8 cellular contexts compared by ENCODE assay signal in the genomic region with DNA sequence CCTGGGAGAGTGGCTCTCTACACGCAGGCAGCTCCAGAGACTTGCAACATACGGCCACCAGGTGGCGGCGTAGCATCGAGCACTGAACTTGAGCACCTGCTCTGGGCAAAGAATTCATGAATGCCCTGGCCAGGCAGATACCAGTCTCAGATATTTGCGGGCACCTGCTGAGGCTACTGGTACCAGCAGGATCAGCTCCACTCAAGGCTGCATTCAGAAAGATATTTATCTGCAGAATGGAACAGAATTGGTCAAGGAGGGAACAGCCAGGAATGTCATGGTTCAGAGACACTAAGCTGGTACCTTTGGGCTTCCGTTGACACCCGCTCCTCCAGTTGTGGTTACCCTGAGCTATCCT. TPM values are rescaled to one million over a fixed set of nuclear protein-coding genes. Genes with fewer than 3 reads are reported as not detected.
DNase-seq lines count a peak whose midpoint lies in the region; ATAC-seq and TF ChIP-seq lines count a peak whose summit lies in the region.

No MANE protein-coding gene starts in this region.

- CTCF ChIA-PET in BJ (lab: Yijun Ruan, JAX) (interaction anchor here (0.6 to 29.2 kb wide), 41 partner anchors 9 to 1032 kb away, joined by 3 to 716 read pairs (median 5); partner anchors contain the start of genes CCDC86, MS4A10, MS4A15 and PRPF19), IMR-90 (lab: Yijun Ruan, JAX) (interaction anchor here (0.5 to 4.9 kb wide), 16 partner anchors 9 to 1883 kb away, joined by 3 to 86 read pairs (median 5); no protein-coding TSS in a partner anchor)

- H3K36me3 ChIP-seq in BJ (ENCODE audit: control insufficient read depth, insufficient read depth, low read length) = no peaks in the 10 kb centered on the region
- H3K36me3 ChIP-seq in IMR-90 (ENCODE audit: control insufficient read depth, insufficient read depth, low read length) = no peaks in the 10 kb centered on the region
- no peaks in the 10 kb centered on the region for H3K36me3 ChIP-seq in esophagus muscularis mucosa

- TF ChIP-seq RAD21 in IMR-90 (IDR thresholded peaks at IDR 0.05; ENCODE audit: low read length) = peak; percentile 96

- DNase-seq in BJ (ENCODE audit: low read depth) = no peak
- peak; percentile 85 for DNase-seq in GM19240 (ENCODE audit: insufficient read length, low spot score)
- DNase-seq in IMR-90 = peak; percentile 68
- peak; percentile 85 for DNase-seq in OCI-M1 (lab: John Stamatoyannopoulos, UW)
- peak; percentile 70 for DNase-seq in activated T-cell treated with anti-CD3 and anti-CD28 coated beads for 48 hours (ENCODE audit: low read depth)
- DNase-seq in esophagus muscularis mucosa (ENCODE audit: extremely low spot score) = peak; percentile 96
- DNase-seq in natural killer cell treated with Interleukin-12 subunit alpha and Interleukin-12 subunit beta and Interleukin-15 and Interleukin-18, amount 100 ng/mL, for 72 hours (ENCODE audit: low spot score) = peak; percentile 78
- peak; percentile 65 for DNase-seq in stimulated activated naive B cell treated with anti-CD40 and anti-IgM and Interleukin-4, amounts not matched to agents 10 μg/mL and 1 μg/mL and 100 μg/mL, for 72 hours

- no peaks in the 10 kb centered on the region for H3K9me3 Mint-ChIP-seq in natural killer cell treated with Interleukin-12 subunit alpha and Interleukin-12 subunit beta and Interleukin-15 and Interleukin-18, amount 100 ng/mL, for 72 hours
- H3K9me3 Mint-ChIP-seq in stimulated activated naive B cell treated with anti-CD40 and anti-IgM and Interleukin-4, amounts not matched to agents 10 μg/mL and 1 μg/mL and 100 μg/mL, for 72 hours = no peaks in the 10 kb centered on the region

- H4K5ac ChIP-seq in IMR-90 (ENCODE audit: low read depth, low read length) = no peak overlapping the region

- H2AFZ ChIP-seq in IMR-90 (replicated peaks; ENCODE audit: low read length, poor library complexity) = peak overlapping the region; percentile 47

- TF ChIP-seq POLR2A in IMR-90 (IDR thresholded peaks at IDR 0.05; ENCODE audit: low read depth, low read length) = 0 out of 2 replicates have a peak, but pooled peaks have one; percentile 28
- TF ChIP-seq POLR2A in esophagus muscularis mucosa (IDR thresholded peaks at IDR 0.05; ENCODE audit: low read depth) = no peak

- TF ChIP-seq CTCF in BJ (IDR thresholded peaks at IDR 0.05; ENCODE audit: insufficient read depth, low read depth, low read length) (peak; percentile 90), IMR-90 (conservative IDR thresholded peaks at IDR 0.05; ENCODE audit: low read depth, low read length) (peak; percentile 94), esophagus muscularis mucosa (IDR thresholded peaks at IDR 0.05) (peak; percentile 87 to 95 (median 93))

- H3K27ac Mint-ChIP-seq in natural killer cell treated with Interleukin-12 subunit alpha and Interleukin-12 subunit beta and Interleukin-15 and Interleukin-18, amount 100 ng/mL, for 72 hours = no peak overlapping the region
- H3K27ac Mint-ChIP-seq in stimulated activated naive B cell treated with anti-CD40 and anti-IgM and Interleukin-4, amounts not matched to agents 10 μg/mL and 1 μg/mL and 100 μg/mL, for 72 hours = no peak overlapping the region

- no peak overlapping the region for H3K14ac ChIP-seq in IMR-90 (replicated peaks; ENCODE audit: low read depth, low read length)

- H3K79me1 ChIP-seq in IMR-90 (ENCODE audit: low read depth in 1 of 2, low read length in 2 of 2) = no peaks in the 10 kb centered on the region

- H3K18ac ChIP-seq in IMR-90 (ENCODE audit: low read depth, low read length) = no peak overlapping the region

- BruUV-seq in IMR-90 (replicated peaks; lab: Mats Ljungman, UMichigan) = no TSS peak

- H3K4me1 Mint-ChIP-seq in natural killer cell treated with Interleukin-12 subunit alpha and Interleukin-12 subunit beta and Interleukin-15 and Interleukin-18, amount 100 ng/mL, for 72 hours (ENCODE audit: low read depth in 2 of 2) = peaks cover 0 to 7% of the 10 kb centered on the region in 2 donors
- H3K4me1 Mint-ChIP-seq in stimulated activated naive B cell treated with anti-CD40 and anti-IgM and Interleukin-4, amounts not matched to agents 10 μg/mL and 1 μg/mL and 100 μg/mL, for 72 hours = peaks cover 12 to 22% of the 10 kb centered on the region in 2 donors

- H3K27ac ChIP-seq in IMR-90 (ENCODE audit: insufficient read depth, low read length) (no peak overlapping the region), esophagus muscularis mucosa (replicated peaks in 1 of 4) (no peak overlapping the region)

- no peak overlapping the region for H4K91ac ChIP-seq in IMR-90 (ENCODE audit: insufficient read depth, low read depth, low read length)

- H4K8ac ChIP-seq in IMR-90 (ENCODE audit: low read depth in 2 of 2, low read length in 2 of 2) = no peak overlapping the region

- no peak overlapping the region for H2AK5ac ChIP-seq in IMR-90 (ENCODE audit: low read depth, low read length)

- intact Hi-C loops in IMR-90 (cut with micrococcal nuclease) (loop anchor here (1.0 to 5.0 kb wide), 7 partner anchors 56 to 356 kb away; no protein-coding TSS in a partner anchor), esophagus muscularis mucosa (cut with DNase I) (loop anchor here (5.0 to 10.0 kb wide), 3 partner anchors 66 to 356 kb away; partner anchors contain the start of gene VPS37C)

- peak overlapping the region; percentile 48 for H3K4me3 Mint-ChIP-seq in natural killer cell treated with Interleukin-12 subunit alpha and Interleukin-12 subunit beta and Interleukin-15 and Interleukin-18, amount 100 ng/mL, for 72 hours
- H3K4me3 Mint-ChIP-seq in stimulated activated naive B cell treated with anti-CD40 and anti-IgM and Interleukin-4, amounts not matched to agents 10 μg/mL and 1 μg/mL and 100 μg/mL, for 72 hours = no peak overlapping the region

- no peak overlapping the region for H3K23ac ChIP-seq in IMR-90 (ENCODE audit: low read depth, low read length)

- no peaks in the 10 kb centered on the region for H4K20me1 ChIP-seq in IMR-90 (ENCODE audit: insufficient read depth, low read length)

- H3K4me2 ChIP-seq in IMR-90 (ENCODE audit: low read depth, low read length) = no peak overlapping the region

- POLR2A ChIA-PET in BJ (lab: Charles Lee) (no interaction called here), IMR-90 (lab: Charles Lee; ENCODE audit: unreplicated experiment) (interaction anchor here (1.4 kb wide), 1 partner anchor 56 kb away, joined by 4 read pairs; no protein-coding TSS in a partner anchor)

- no peak for TF ChIP-seq EP300 in esophagus muscularis mucosa (IDR thresholded peaks at IDR 0.05)

- H2BK15ac ChIP-seq in IMR-90 (ENCODE audit: low read depth, low read length) = no peak overlapping the region

- no peak overlapping the region for H2BK20ac ChIP-seq in IMR-90 (ENCODE audit: low read depth, low read length)

- in situ Hi-C loops in IMR-90 (cut with MboI; ENCODE audit: low sequenced_read_pairs) = no loop called here

- H2AK9ac ChIP-seq in IMR-90 (replicated peaks; ENCODE audit: low read depth, low read length, poor library complexity) = peak overlapping the region; percentile 12

- peak; percentile 97 for ATAC-seq in IMR-90 (ENCODE audit: low read depth)
- peak; percentile 75 to 78 for ATAC-seq in natural killer cell treated with Interleukin-12 subunit alpha and Interleukin-12 subunit beta and Interleukin-15 and Interleukin-18, amount 100 ng/mL, for 72 hours
- ATAC-seq in stimulated activated naive B cell treated with anti-CD40 and anti-IgM and Interleukin-4, amounts not matched to agents 10 μg/mL and 1 μg/mL and 100 μg/mL, for 72 hours (replicated peaks) = peak; percentile 93

- H3K56ac ChIP-seq in IMR-90 (ENCODE audit: extremely low read depth, insufficient read depth, low read length) = no peak overlapping the region

- no peak overlapping the region for H2BK5ac ChIP-seq in IMR-90 (ENCODE audit: low read depth, low read length, poor library complexity, severe bottlenecking)

- H3K36me3 Mint-ChIP-seq in natural killer cell treated with Interleukin-12 subunit alpha and Interleukin-12 subunit beta and Interleukin-15 and Interleukin-18, amount 100 ng/mL, for 72 hours = no peaks in the 10 kb centered on the region
- H3K36me3 Mint-ChIP-seq in stimulated activated naive B cell treated with anti-CD40 and anti-IgM and Interleukin-4, amounts not matched to agents 10 μg/mL and 1 μg/mL and 100 μg/mL, for 72 hours = no peaks in the 10 kb centered on the region

- dilution Hi-C loops in IMR-90 (cut with HindIII; ENCODE audit: low sequenced_read_pairs, unreplicated experiment) = no loop called here

- 19% methylated on average over 8 of the region's 8 CpGs; no CpG with 5 or more reads in 1 of the 2 experiments for WGBS in IMR-90 (ENCODE audit: extremely low coverage in 2 of 2, insufficient read length in 1 of 2), 2 experiments
- WGBS in esophagus muscularis mucosa = 3% methylated on average over 6 of the region's 8 CpGs

- H3K4me1 ChIP-seq in IMR-90 (ENCODE audit: control insufficient read depth, insufficient read depth, low read length) (no peaks in the 10 kb centered on the region), esophagus muscularis mucosa (peaks cover 0 to 3% (median 0%) of the 10 kb centered on the region in 4 donors)

- H3K27me3 ChIP-seq in BJ (ENCODE audit: control insufficient read depth, insufficient read depth, low read length) = peaks cover 7% of the 10 kb centered on the region; the same call in 1 of the 2 replicates
- H3K27me3 ChIP-seq in IMR-90 (ENCODE audit: control insufficient read depth, insufficient read depth, low read length) = peaks cover 36% of the 10 kb centered on the region
- peaks cover 0 to 7% (median 0%) of the 10 kb centered on the region in 4 donors for H3K27me3 ChIP-seq in esophagus muscularis mucosa

- H3K4ac ChIP-seq in IMR-90 (ENCODE audit: low read depth, low read length) = no peak overlapping the region

- no peaks in the 10 kb centered on the region for H3K9me1 ChIP-seq in IMR-90 (ENCODE audit: insufficient read depth, low read length)

- H3K9ac ChIP-seq in IMR-90 (ENCODE audit: low read depth, low read length) = no peak overlapping the region

- H3K9me3 ChIP-seq in IMR-90 (ENCODE audit: control insufficient read depth, insufficient read depth, low read length) (no peaks in the 10 kb centered on the region), esophagus muscularis mucosa (no peaks in the 10 kb centered on the region)

- no peak overlapping the region for H2BK120ac ChIP-seq in IMR-90 (ENCODE audit: low read depth, low read length)

- H3K4me3 ChIP-seq in BJ (ENCODE audit: low read depth, low read length) (no peak overlapping the region), IMR-90 (ENCODE audit: insufficient read depth, low read depth, low read length) (no peak overlapping the region), esophagus muscularis mucosa (no peak overlapping the region)

- H3K27me3 Mint-ChIP-seq in natural killer cell treated with Interleukin-12 subunit alpha and Interleukin-12 subunit beta and Interleukin-15 and Interleukin-18, amount 100 ng/mL, for 72 hours = peaks cover 11 to 16% of the 10 kb centered on the region in 2 donors
- peaks cover 4 to 19% of the 10 kb centered on the region in 2 donors for H3K27me3 Mint-ChIP-seq in stimulated activated naive B cell treated with anti-CD40 and anti-IgM and Interleukin-4, amounts not matched to agents 10 μg/mL and 1 μg/mL and 100 μg/mL, for 72 hours

RNA-seq across cellular contexts. Expression of gene CCDC86, which starts 10.8 kb away (rescaled TPM):
- polyA plus RNA-seq in BJ (2011; rRNA removed) (12.5 and 21.2 TPM in 2 replicates), IMR-90 (2012; rRNA removed) (34.0 and 38.7 TPM in 2 replicates)
- 4.0 and 5.3 TPM in 2 replicates for polyA minus RNA-seq in BJ (2011; rRNA and poly(A)+ RNA removed)
- total RNA-seq in IMR-90 (2012; rRNA removed) (9.5 and 10.3 TPM in 2 replicates), esophagus muscularis mucosa (10 to 100 TPM; 11.6 to 29.5 (median 21.8) TPM)
- polyA plus RNA-seq in IMR-90 (2012; cell fraction: cytosol; rRNA removed) = 25.1 and 28.9 TPM in 2 replicates
- 14.4 and 29.6 TPM in 2 replicates for polyA plus RNA-seq in IMR-90 (2012; cell fraction: nucleus; rRNA removed; ENCODE audit: low replicate concordance)
- 10 to 100 TPM; 45.0 to 78.7 TPM for total RNA-seq in natural killer cell treated with Interleukin-12 subunit alpha and Interleukin-12 subunit beta and Interleukin-15 and Interleukin-18, amount 100 ng/mL, for 72 hours

RNA-seq across cellular contexts. Expression of gene PTGDR2, which starts 24.6 kb away (rescaled TPM):
- polyA plus RNA-seq in BJ (2011; rRNA removed) (0.02 TPM in 2 replicates), IMR-90 (2012; rRNA removed) (0.09 and 0.12 TPM in 2 replicates)
- not detected in 2 replicates for polyA minus RNA-seq in BJ (2011; rRNA and poly(A)+ RNA removed)
- total RNA-seq in IMR-90 (2012; rRNA removed) (under 0.01 TPM in 2 replicates), esophagus muscularis mucosa (1 to 10 TPM in 3 of 4 donors, under 1 TPM in 1; 0.33 to 2.9 (median 1.8) TPM)
- polyA plus RNA-seq in IMR-90 (2012; cell fraction: cytosol; rRNA removed) = 0.02 and 0.25 TPM in 2 replicates
- polyA plus RNA-seq in IMR-90 (2012; cell fraction: nucleus; rRNA removed; ENCODE audit: low replicate concordance) = 0.24 and 0.25 TPM in 2 replicates
- under 1 TPM; 0.12 to 0.86 TPM for total RNA-seq in natural killer cell treated with Interleukin-12 subunit alpha and Interleukin-12 subunit beta and Interleukin-15 and Interleukin-18, amount 100 ng/mL, for 72 hours

RNA-seq across cellular contexts. Expression of gene ZP1, which starts 36.2 kb away (rescaled TPM):
- polyA plus RNA-seq in BJ (2011; rRNA removed) = 0.36 and 0.67 TPM in 2 replicates
- 0.81 TPM in 1 of 2 replicates, not detected in the other for polyA minus RNA-seq in BJ (2011; rRNA and poly(A)+ RNA removed)
- 0.18 and 0.28 TPM in 2 replicates for total RNA-seq in IMR-90 (2012; rRNA removed)
- polyA plus RNA-seq in IMR-90 (2012; rRNA removed) = 1.2 and 1.6 TPM in 2 replicates
- polyA plus RNA-seq in IMR-90 (2012; cell fraction: cytosol; rRNA removed) = 1.5 and 3.3 TPM in 2 replicates
- polyA plus RNA-seq in IMR-90 (2012; cell fraction: nucleus; rRNA removed; ENCODE audit: low replicate concordance) = 7.4 and 25.0 TPM in 2 replicates
- under 1 TPM in 1 of 4 donors, not detected in 3; 0.26 TPM for total RNA-seq in esophagus muscularis mucosa
- not detected for total RNA-seq in natural killer cell treated with Interleukin-12 subunit alpha and Interleukin-12 subunit beta and Interleukin-15 and Interleukin-18, amount 100 ng/mL, for 72 hours

RNA-seq across cellular contexts. Expression of gene MS4A10, which starts 46.0 kb away (rescaled TPM):
- not detected in 2 replicates for polyA plus RNA-seq in BJ (2011; rRNA removed)
- polyA minus RNA-seq in BJ (2011; rRNA and poly(A)+ RNA removed) = not detected in 2 replicates
- total RNA-seq in IMR-90 (2012; rRNA removed) = not detected in 2 replicates
- not detected in 2 replicates for polyA plus RNA-seq in IMR-90 (2012; rRNA removed)
- polyA plus RNA-seq in IMR-90 (2012; cell fraction: cytosol; rRNA removed) = not detected in 2 replicates
- polyA plus RNA-seq in IMR-90 (2012; cell fraction: nucleus; rRNA removed; ENCODE audit: low replicate concordance) = not detected in 2 replicates
- total RNA-seq in esophagus muscularis mucosa = not detected
- not detected for total RNA-seq in natural killer cell treated with Interleukin-12 subunit alpha and Interleukin-12 subunit beta and Interleukin-15 and Interleukin-18, amount 100 ng/mL, for 72 hours
